In genomic region chr12:7748774-7749296, GRCh38 we compare ENCODE assay signal across 1 cellular context.
TF ChIP-seq lines count a peak whose summit lies in the region.

No MANE protein-coding gene starts in this region.

TF ChIP-seq in WTC11, 78 proteins besides CTCF, POLR2A, EP300 and RAD21 (continued from another document):
- TF ChIP-seq ARID4B (CRISPR knock-in tag; IDR thresholded peaks at IDR 0.05; ENCODE audit: borderline replicate concordance) (no peak), FOXK1 (CRISPR knock-in tag; IDR thresholded peaks at IDR 0.05) (no peak), E2F1 (CRISPR knock-in tag; IDR thresholded peaks at IDR 0.05) (no peak), ETV6 (CRISPR knock-in tag; IDR thresholded peaks at IDR 0.05) (no peak), NR3C1 (CRISPR knock-in tag; conservative IDR thresholded peaks at IDR 0.05; ENCODE audit: low read depth) (no peak), ZNF423 (CRISPR knock-in tag; IDR thresholded peaks at IDR 0.05) (no peak), PREB (CRISPR knock-in tag; IDR thresholded peaks at IDR 0.05; ENCODE audit: borderline replicate concordance) (no peak), NFYB (CRISPR knock-in tag; conservative IDR thresholded peaks at IDR 0.05; ENCODE audit: low read depth) (no peak), MLX (CRISPR knock-in tag; IDR thresholded peaks at IDR 0.05) (no peak), ZBTB21 (CRISPR knock-in tag; IDR thresholded peaks at IDR 0.05; ENCODE audit: borderline replicate concordance) (no peak), ZNF512 (CRISPR knock-in tag; IDR thresholded peaks at IDR 0.05; ENCODE audit: borderline replicate concordance) (no peak), PRRX2 (CRISPR knock-in tag; IDR thresholded peaks at IDR 0.05) (no peak)
